In genomic region chr15:85558747-85559327, GRCh38 we compare ENCODE assay signal across 22 cellular contexts.
DNase-seq lines count a peak whose midpoint lies in the region; ATAC-seq and TF ChIP-seq lines count a peak whose summit lies in the region.
"Had no signal": no experiment of that assay in that cellular context is flagged by ENCODE, and none has a peak within 500 bp of the region (broad histone marks: within the 10 kb centered on the region; RNA-seq: fewer than 3 reads in every experiment).

No MANE protein-coding gene starts in this region.

- no peak overlapping the region for H3K4ac ChIP-seq in mesendoderm (ENCODE audit: low read depth, low read length)

- peaks cover 15 to 39% (median 29%) of the 10 kb centered on the region in 4 donors for H3K4me1 ChIP-seq in esophagus muscularis mucosa
- H3K4me1 ChIP-seq in mesendoderm (ENCODE audit: control insufficient read depth, low read depth, low read length): no peaks in the 10 kb centered on the region
- H3K4me1 ChIP-seq in ascending aorta: peaks cover 0 to 11% of the 10 kb centered on the region in 2 donors
- H3K4me1 ChIP-seq in tibial nerve: peaks cover 0 to 28% (median 2%) of the 10 kb centered on the region in 4 donors
- H3K4me1 ChIP-seq: SJCRH30 had no signal

- H3K79me1 ChIP-seq in mesendoderm (ENCODE audit: low read length): peaks cover 4% of the 10 kb centered on the region

- no peak overlapping the region for H3K56ac ChIP-seq in mesendoderm (ENCODE audit: low read length)

- H3K4me3 ChIP-seq in esophagus muscularis mucosa (no peak overlapping the region), mesendoderm (ENCODE audit: low read length) (no peak overlapping the region), ascending aorta (no peak overlapping the region), tibial nerve (no peak overlapping the region)
- H3K4me3 ChIP-seq: SJCRH30, vagina had no signal

- H3K9ac ChIP-seq in mesendoderm (ENCODE audit: low read length): no peak overlapping the region

- H3K4me3 Mint-ChIP-seq in activated CD4-positive, alpha-beta T cell treated with anti-CD3 and anti-CD28 coated beads for 36 hours: peak overlapping the region; percentile 28
- H3K4me3 Mint-ChIP-seq in nephron progenitor cell: no peak overlapping the region
- H3K4me3 Mint-ChIP-seq: WTC11 had no signal

- no peaks in the 10 kb centered on the region for H3K9me3 Mint-ChIP-seq in activated CD4-positive, alpha-beta T cell treated with anti-CD3 and anti-CD28 coated beads for 36 hours (ENCODE audit: low read depth)
- H3K9me3 Mint-ChIP-seq in nephron progenitor cell: peaks cover 3% of the 10 kb centered on the region

- no peak overlapping the region for H2BK15ac ChIP-seq in mesendoderm (replicated peaks; ENCODE audit: low read depth)

- no peak overlapping the region for H4K8ac ChIP-seq in mesendoderm (ENCODE audit: low read depth, low read length)

- no peaks in the 10 kb centered on the region for H3K9me3 ChIP-seq in esophagus muscularis mucosa
- H3K9me3 ChIP-seq in ascending aorta: no peaks in the 10 kb centered on the region
- H3K9me3 ChIP-seq in tibial nerve: no peaks in the 10 kb centered on the region
- H3K9me3 ChIP-seq: SJCRH30, vagina had no signal

- H3K27me3 Mint-ChIP-seq in activated CD4-positive, alpha-beta T cell treated with anti-CD3 and anti-CD28 coated beads for 36 hours: no peaks in the 10 kb centered on the region
- no peaks in the 10 kb centered on the region for H3K27me3 Mint-ChIP-seq in nephron progenitor cell (ENCODE audit: low read depth, poor library complexity)

- no peak overlapping the region for H3K23ac ChIP-seq in mesendoderm (ENCODE audit: low read length)

- peak overlapping the region; percentile 86 for H3K27ac Mint-ChIP-seq in activated CD4-positive, alpha-beta T cell treated with anti-CD3 and anti-CD28 coated beads for 36 hours
- peak overlapping the region; percentile 81 for H3K27ac Mint-ChIP-seq in nephron progenitor cell
- H3K27ac Mint-ChIP-seq: WTC11 had no signal

- ATAC-seq in activated CD4-positive, alpha-beta T cell treated with anti-CD3 and anti-CD28 coated beads for 36 hours: peak; percentile 47
- ATAC-seq: esophagus mucosa, HCT116 had no signal

- H3K27ac ChIP-seq in esophagus muscularis mucosa (replicated peaks in 1 of 4) (peak overlapping the region in 3 of 4 donors; percentile 3 to 42 (median 25)), mesendoderm (ENCODE audit: low read depth, low read length) (no peak overlapping the region), ascending aorta (peak overlapping the region in 1 of 2 donors; percentile 19), tibial nerve (peak overlapping the region in 2 of 4 donors; percentile 59 to 67)
- H3K27ac ChIP-seq: SJCRH30, vagina had no signal

- H3K36me3 ChIP-seq in esophagus muscularis mucosa (peaks cover 0 to 4% (median 0%) of the 10 kb centered on the region in 4 donors), mesendoderm (ENCODE audit: control insufficient read depth, insufficient read depth, low read length) (no peaks in the 10 kb centered on the region), ascending aorta (no peaks in the 10 kb centered on the region), tibial nerve (peaks cover 0 to under 1% (median 0%) of the 10 kb centered on the region in 3 donors)
- H3K36me3 ChIP-seq: vagina had no signal

- no peaks in the 10 kb centered on the region for H3K27me3 ChIP-seq in esophagus muscularis mucosa
- no peaks in the 10 kb centered on the region for H3K27me3 ChIP-seq in mesendoderm (ENCODE audit: insufficient read depth, low read length, poor library complexity)
- H3K27me3 ChIP-seq in ascending aorta: no peaks in the 10 kb centered on the region
- H3K27me3 ChIP-seq in tibial nerve: no peaks in the 10 kb centered on the region
- H3K27me3 ChIP-seq: SJCRH30, vagina had no signal

- no peak for TF ChIP-seq EP300 in esophagus muscularis mucosa (IDR thresholded peaks at IDR 0.05)
- no peak for TF ChIP-seq EP300 in tibial nerve (IDR thresholded peaks at IDR 0.05)

- H3K18ac ChIP-seq in mesendoderm (ENCODE audit: low read length): no peak overlapping the region

- POLR2A ChIA-PET in activated CD4-positive, alpha-beta T cell treated with anti-CD3 and anti-CD28 coated beads for 36 hours (lab: Charles Lee): interaction anchor here (0.7 to 1.3 kb wide), 2 partner anchors 22 to 59 kb away, joined by 3 to 5 read pairs; no protein-coding TSS in a partner anchor

- TF ChIP-seq CTCF in esophagus muscularis mucosa (IDR thresholded peaks at IDR 0.05) (no peak), nephron progenitor cell (IDR thresholded peaks at IDR 0.05) (no peak), ascending aorta (IDR thresholded peaks at IDR 0.05) (no peak), tibial nerve (IDR thresholded peaks at IDR 0.05) (no peak)

- no peak for TF ChIP-seq POLR2A in esophagus muscularis mucosa (IDR thresholded peaks at IDR 0.05; ENCODE audit: low read depth)
- TF ChIP-seq POLR2A in tibial nerve (IDR thresholded peaks at IDR 0.05): no peak

- no peak overlapping the region for H2BK120ac ChIP-seq in mesendoderm (ENCODE audit: low read depth, low read length)

- CTCF ChIA-PET in activated CD4-positive, alpha-beta T cell treated with anti-CD3 and anti-CD28 coated beads for 36 hours (lab: Charles Lee): interaction anchor here (0.6 to 1.7 kb wide), 8 partner anchors 15 to 262 kb away, joined by 3 to 7 read pairs (median 3); no protein-coding TSS in a partner anchor

- no peak overlapping the region for H4K5ac ChIP-seq in mesendoderm (ENCODE audit: low read length)

- peaks cover 22% of the 10 kb centered on the region for H3K36me3 Mint-ChIP-seq in activated CD4-positive, alpha-beta T cell treated with anti-CD3 and anti-CD28 coated beads for 36 hours (ENCODE audit: low read depth)
- peaks cover 37% of the 10 kb centered on the region for H3K36me3 Mint-ChIP-seq in nephron progenitor cell (ENCODE audit: low read depth)

- no peak overlapping the region for H3K4me2 ChIP-seq in mesendoderm (ENCODE audit: low read length)

- H3K79me2 ChIP-seq in mesendoderm (ENCODE audit: control insufficient read depth, insufficient read depth, low read length): no peaks in the 10 kb centered on the region

- 50% methylated on average over 5 of the region's 5 CpGs for WGBS in esophagus muscularis mucosa
- no CpG with 5 or more reads among the region's 5 CpGs for WGBS in mesendoderm (ENCODE audit: extremely low coverage, insufficient coverage, low lambda C conversion rate)
- 31 to 36% methylated on average over 5 of the region's 5 CpGs for WGBS in tibial nerve, 2 donors

- no peak overlapping the region for H2AK5ac ChIP-seq in mesendoderm (ENCODE audit: low read length)

- intact Hi-C loops in activated CD4-positive, alpha-beta T cell treated with anti-CD3 and anti-CD28 coated beads for 36 hours (cut with DNase I, micrococcal nuclease): loop anchor here in 1 of 2 experiments (2.0 kb wide), 1 partner anchor 24 kb away; no protein-coding TSS in a partner anchor
- intact Hi-C loops in esophagus muscularis mucosa (cut with DNase I): no loop called here
- intact Hi-C loops in ascending aorta (cut with DNase I): no loop called here

- H2BK5ac ChIP-seq in mesendoderm (ENCODE audit: low read length): no peak overlapping the region

- peak; percentile 34 for DNase-seq in activated CD4-positive, alpha-beta T cell treated with anti-CD3 and anti-CD28 coated beads for 36 hours
- DNase-seq in activated CD4-positive, alpha-beta T cell treated with anti-CD3 and anti-CD28 coated beads, Interleukin-2, amount 50 U/mL, for 48 hours: no peak
- DNase-seq in OCI-M1 (lab: John Stamatoyannopoulos, UW) (peak; percentile 35), esophagus muscularis mucosa (ENCODE audit: extremely low spot score) (no peak), nephron progenitor cell (no peak), mesendoderm (no peak), ascending aorta (ENCODE audit: low spot score in 2 of 2) (no peak), tibial nerve (ENCODE audit: low spot score in 2 of 2) (no peak)
- DNase-seq: 8988T; activated effector memory CD4-positive, alpha-beta T cell treated with anti-CD3 and anti-CD28 coated beads, Interleukin-2, amount 50 U/mL, for 16 hours; COR-L47; effector memory CD4-positive, alpha-beta T cell; Kasumi-1; kidney glomerular epithelial cell; NCI-H1930; NCI-H345; SJCRH30; stimulated activated CD4-positive, alpha-beta T cell treated with anti-CD3 and anti-CD28 coated beads, Interleukin-4, amount 100 ng/mL, for 24 hours had no signal

- H3K4me1 Mint-ChIP-seq in activated CD4-positive, alpha-beta T cell treated with anti-CD3 and anti-CD28 coated beads for 36 hours: peaks cover 57% of the 10 kb centered on the region
- H3K4me1 Mint-ChIP-seq in nephron progenitor cell: peaks cover 42% of the 10 kb centered on the region

Comparison
In these comparisons a context has a peak if more than half of its experiments do, and no peak if none do; other contexts are left out.
1. DNase-seq: peak in activated CD4-positive, alpha-beta T cell treated with anti-CD3 and anti-CD28 coated beads for 36 hours (single experiment) and OCI-M1 (single experiment); none in activated CD4-positive, alpha-beta T cell treated with anti-CD3 and anti-CD28 coated beads, Interleukin-2, amount 50 U/mL, for 48 hours (0 of 2), esophagus muscularis mucosa (single experiment), nephron progenitor cell (single experiment), mesendoderm (single experiment), ascending aorta (0 of 2) and tibial nerve (0 of 2).